In genomic region chr16:87042551-87043272, GRCh38 we compare ENCODE assay signal across 15 cellular contexts.
DNase-seq lines count a peak whose midpoint lies in the region; ATAC-seq and TF ChIP-seq lines count a peak whose summit lies in the region.
"Had no signal": no experiment of that assay in that cellular context is flagged by ENCODE, and none has a peak within 500 bp of the region (broad histone marks: within the 10 kb centered on the region; RNA-seq: fewer than 3 reads in every experiment).

No MANE protein-coding gene starts in this region.

- peak overlapping the region; percentile 54 for H3K27ac Mint-ChIP-seq in dendritic cell treated with granulocyte-macrophage colony-stimulating factor and Interleukin-4, amounts not matched to agents 40 ng/mL and 50 ng/mL, for 4 days
- peak overlapping the region in 2 of 3 experiments; percentile 64 to 90 for H3K27ac Mint-ChIP-seq in nephron
- H3K27ac Mint-ChIP-seq: activated CD4-positive, alpha-beta T cell treated with anti-CD3 and anti-CD28 coated beads for 36 hours had no signal

- no peak for TF ChIP-seq CTCF in nephron (IDR thresholded peaks at IDR 0.05; ENCODE audit: unreplicated experiment in 3 of 3)

- H3K4me3 Mint-ChIP-seq in dendritic cell treated with granulocyte-macrophage colony-stimulating factor and Interleukin-4, amounts not matched to agents 40 ng/mL and 50 ng/mL, for 4 days, result peak overlapping the region; percentile 18
- no peak overlapping the region for H3K4me3 Mint-ChIP-seq in nephron
- H3K4me3 Mint-ChIP-seq: activated CD4-positive, alpha-beta T cell treated with anti-CD3 and anti-CD28 coated beads for 36 hours had no signal

- no peak for ATAC-seq in GM19467 (IDR thresholded peaks at IDR 0.05; ENCODE audit: unreplicated experiment)
- no peak for ATAC-seq in HG03442 (IDR thresholded peaks at IDR 0.05; ENCODE audit: unreplicated experiment)
- ATAC-seq: activated CD4-positive, alpha-beta T cell treated with anti-CD3 and anti-CD28 coated beads for 36 hours; SK-N-SH treated with all-trans-retinoic acid at 6 μM for 48 hours had no signal

- intact Hi-C loops in dendritic cell treated with granulocyte-macrophage colony-stimulating factor and Interleukin-4, amounts not matched to agents 40 ng/mL and 50 ng/mL, for 4 days (cut with micrococcal nuclease), result no loop called here

- no peaks in the 10 kb centered on the region for H3K36me3 Mint-ChIP-seq in dendritic cell treated with granulocyte-macrophage colony-stimulating factor and Interleukin-4, amounts not matched to agents 40 ng/mL and 50 ng/mL, for 4 days (ENCODE audit: low read depth)
- H3K36me3 Mint-ChIP-seq in nephron (ENCODE audit: low read depth), result no peaks in the 10 kb centered on the region

- no peaks in the 10 kb centered on the region for H3K9me3 Mint-ChIP-seq in dendritic cell treated with granulocyte-macrophage colony-stimulating factor and Interleukin-4, amounts not matched to agents 40 ng/mL and 50 ng/mL, for 4 days
- no peaks in the 10 kb centered on the region for H3K9me3 Mint-ChIP-seq in nephron

- DNase-seq in CD1c-positive myeloid dendritic cell (ENCODE audit: extremely low spot score) (peak; percentile 12), NCI-H1105 treated with DMSO at 0.1 percent for 48 hours (lab: John Stamatoyannopoulos, UW) (peak; percentile 35)
- no peak for DNase-seq in activated CD4-positive, CD25-positive, alpha-beta regulatory T cell treated with anti-CD3 and anti-CD28 coated beads, Interleukin-2, amount 50 U/mL, for 72 hours
- no peak for DNase-seq in stimulated activated CD4-positive, alpha-beta T cell treated with anti-CD3 and anti-CD28 coated beads, Interleukin-1b, Interleukin-23, amount 100 ng/mL, for 48 hours
- DNase-seq: activated CD4-positive, alpha-beta T cell treated with anti-CD3 and anti-CD28 coated beads for 36 hours; activated effector memory CD4-positive, alpha-beta T cell treated with Interleukin-2 at 50 U/mL for 16 hours; hippocampal formation; NCI-H1436 treated with DMSO at 0.1 percent for 48 hours; NCI-H526 treated with DMSO at 0.1 percent for 48 hours; stimulated activated CD4-positive, alpha-beta T cell treated with anti-CD3 and anti-CD28 coated beads, Interleukin-4, amount 100 ng/mL, for 24 hours had no signal

- peaks cover 38% of the 10 kb centered on the region for H3K4me1 Mint-ChIP-seq in dendritic cell treated with granulocyte-macrophage colony-stimulating factor and Interleukin-4, amounts not matched to agents 40 ng/mL and 50 ng/mL, for 4 days (ENCODE audit: low read depth)
- H3K4me1 Mint-ChIP-seq in nephron, result peaks cover 17% of the 10 kb centered on the region
- H3K4me1 Mint-ChIP-seq: activated CD4-positive, alpha-beta T cell treated with anti-CD3 and anti-CD28 coated beads for 36 hours had no signal

- peaks cover 42% of the 10 kb centered on the region for H3K27me3 Mint-ChIP-seq in dendritic cell treated with granulocyte-macrophage colony-stimulating factor and Interleukin-4, amounts not matched to agents 40 ng/mL and 50 ng/mL, for 4 days
- peaks cover 54% of the 10 kb centered on the region for H3K27me3 Mint-ChIP-seq in nephron (ENCODE audit: low read depth)

Comparison
In these comparisons a context has a peak if more than half of its experiments do, and no peak if none do; other contexts are left out.
1. DNase-seq: peak in CD1c-positive myeloid dendritic cell (single experiment) and NCI-H1105 treated with DMSO at 0.1 percent for 48 hours (single experiment); none in activated CD4-positive, CD25-positive, alpha-beta regulatory T cell treated with anti-CD3 and anti-CD28 coated beads, Interleukin-2, amount 50 U/mL, for 72 hours (single experiment) and stimulated activated CD4-positive, alpha-beta T cell treated with anti-CD3 and anti-CD28 coated beads, Interleukin-1b, Interleukin-23, amount 100 ng/mL, for 48 hours (single experiment).